18 cellular contexts compared by ENCODE assay signal in genomic region chr17:31631759-31632158, GRCh38.
DNase-seq lines count a peak whose midpoint lies in the region; ATAC-seq and TF ChIP-seq lines count a peak whose summit lies in the region.
"Had no signal": no experiment of that assay in that cellular context is flagged by ENCODE, and none has a peak within 500 bp of the region (broad histone marks: within the 10 kb centered on the region; RNA-seq: fewer than 3 reads in every experiment).

No MANE protein-coding gene starts in this region.

- intact Hi-C loops in cardiac septum (cut with DNase I) = no loop called here
- intact Hi-C loops in PC-9 (cut with micrococcal nuclease; ENCODE audit: unreplicated experiment) = no loop called here

- TF ChIP-seq CTCF in right atrium auricular region (IDR thresholded peaks at IDR 0.05) = no peak
- TF ChIP-seq CTCF in PC-9 (conservative IDR thresholded peaks at IDR 0.05) = no peak

- H3F3A ChIP-seq in PC-9 (ENCODE audit: insufficient read depth, low read depth) = no peaks in the 10 kb centered on the region

- no peak overlapping the region for H3K4me2 ChIP-seq in PC-9

- peak; percentile 86 for ATAC-seq in left lobe of liver
- ATAC-seq in GM18505 (IDR thresholded peaks at IDR 0.05; ENCODE audit: unreplicated experiment) = no peak
- ATAC-seq: HCT116, Right ventricle myocardium inferior had no signal

- no peak for TF ChIP-seq POLR2A in GM18505 (IDR thresholded peaks at IDR 0.05; ENCODE audit: borderline replicate concordance, extremely low read depth, insufficient read depth, insufficient read length)

- CTCF ChIA-PET in PC-9 (lab: Charles Lee) = no interaction called here

- H3K36me3 ChIP-seq in right atrium auricular region (no peaks in the 10 kb centered on the region), PC-9 (ENCODE audit: low read depth) (no peaks in the 10 kb centered on the region)

- H4K20me1 ChIP-seq in PC-9 (ENCODE audit: insufficient read depth) = no peaks in the 10 kb centered on the region

- DNase-seq in right atrium auricular region (ENCODE audit: low spot score) = peak; percentile 9
- DNase-seq in cardiac septum (ENCODE audit: low spot score) = no peak
- DNase-seq in PC-9 = peak in 1 of 2 experiments; percentile 44
- DNase-seq in left lobe of liver (ENCODE audit: low spot score) = peak; percentile 50
- no peak for DNase-seq in activated gamma-delta T cell (lab: John Stamatoyannopoulos, UW)
- DNase-seq in NCI-H2107 treated with DMSO at 0.1 percent for 48 hours (lab: John Stamatoyannopoulos, UW; ENCODE audit: unreplicated experiment) = no peak
- no peak for DNase-seq in occipital lobe (lab: John Stamatoyannopoulos, UW)
- DNase-seq: AML-193; CD4-positive, CD25-positive, alpha-beta regulatory T cell; DMS79; GF-D8; NCI-H1048; NCI-H146; NCI-H345 had no signal

- no peaks in the 10 kb centered on the region for H3K27me3 ChIP-seq in right atrium auricular region
- H3K27me3 ChIP-seq in PC-9 (ENCODE audit: insufficient read depth, low read depth) = no peaks in the 10 kb centered on the region

- peaks cover 0 to 4% of the 10 kb centered on the region in 2 donors for H3K9me3 ChIP-seq in right atrium auricular region
- peaks cover 5% of the 10 kb centered on the region; the same call in 1 of the 2 replicates for H3K9me3 ChIP-seq in PC-9 (ENCODE audit: insufficient read depth, low read depth)

- H3K9me2 ChIP-seq in PC-9 (ENCODE audit: insufficient read depth) = no peaks in the 10 kb centered on the region

- POLR2A ChIA-PET in PC-9 (lab: Charles Lee; ENCODE audit: unreplicated experiment) = no interaction called here

- 0 out of 2 replicates have a peak overlapping the region, but pooled peaks have one; percentile 43 for H2AFZ ChIP-seq in PC-9

- H3K4me3 ChIP-seq in right atrium auricular region (no peak overlapping the region), PC-9 (no peak overlapping the region)
- H3K4me3 ChIP-seq: SK-N-MC had no signal

- H3K4me1 ChIP-seq in right atrium auricular region (no peaks in the 10 kb centered on the region), PC-9 (replicated peaks; ENCODE audit: insufficient read depth) (0 out of 2 replicates have a peak, but pooled peaks cover 9% of the 10 kb centered on the region)

- BruUV-seq in PC-9 (replicated peaks; lab: Mats Ljungman, UMichigan) = no TSS peak

- no peaks in the 10 kb centered on the region for H3K79me2 ChIP-seq in PC-9 (ENCODE audit: low read depth)

- H3K27ac ChIP-seq in right atrium auricular region (no peak overlapping the region), PC-9 (no peak overlapping the region)
- H3K27ac ChIP-seq: SK-N-MC had no signal

Comparison
In these comparisons a context has a peak if more than half of its experiments do, and no peak if none do; other contexts are left out.
1. DNase-seq: peak in right atrium auricular region (single experiment) and left lobe of liver (single experiment); none in cardiac septum (single experiment), activated gamma-delta T cell (single experiment), NCI-H2107 treated with DMSO at 0.1 percent for 48 hours (single experiment) and occipital lobe (single experiment).